In genomic region chr1:212858055-212858460, GRCh38 we compare ENCODE assay signal across 8 cellular contexts. TPM values are rescaled to one million over a fixed set of nuclear protein-coding genes. Genes with fewer than 3 reads are reported as not detected.
DNase-seq lines count a peak whose midpoint lies in the region; ATAC-seq, FAIRE-seq and TF ChIP-seq lines count a peak whose summit lies in the region.

TSS of gene FLVCR1 (plus strand) at chr1:212858275. CDS start at chr1:212858453, 178 bp downstream.

- peak within 1 kb of the TSS; percentile 77 for H2AFZ ChIP-seq in MM.1S (ENCODE audit: low read length)

- TF ChIP-seq CTCF in MM.1S (IDR thresholded peaks at IDR 0.05; ENCODE audit: low read length) = no peak
- TF ChIP-seq CTCF in fibroblast of the aortic adventitia (IDR thresholded peaks at IDR 0.05; ENCODE audit: insufficient read depth, low read length) = no peak
- no peak for TF ChIP-seq CTCF in nephron (IDR thresholded peaks at IDR 0.05; ENCODE audit: unreplicated experiment in 3 of 3)

- H3K79me2 ChIP-seq in MM.1S (ENCODE audit: low read length) = peaks cover 42% of the 10 kb centered on the region

- no peaks in the 10 kb centered on the region for H3K27me3 ChIP-seq in MM.1S (replicated peaks; ENCODE audit: insufficient read depth, low read length)

- H3K27ac ChIP-seq in MM.1S (ENCODE audit: low read length) = peak within 1 kb of the TSS; percentile 52; the same call in 1 of the 2 replicates

- no peaks in the 10 kb centered on the region for H3K27me3 Mint-ChIP-seq in nephron (ENCODE audit: low read depth)

- H3K4me3 Mint-ChIP-seq in nephron = peak within 1 kb of the TSS in 2 of 3 experiments; percentile 89 to 96

- no peaks in the 10 kb centered on the region for H3K9me2 ChIP-seq in MM.1S (replicated peaks; ENCODE audit: insufficient read depth, low read length)

- peak; percentile 95 for FAIRE-seq in G401.6 (lab: Jason Lieb, UNC)

- H3K9ac ChIP-seq in MM.1S (ENCODE audit: low read length) = peak within 1 kb of the TSS; percentile 86

- DNase-seq in HCEC 1CT (peak; percentile 96), MM.1S (peak; percentile 99), SHP77 treated with DMSO at 0.1 percent for 48 hours (lab: John Stamatoyannopoulos, UW) (peak; percentile 94), fibroblast of the aortic adventitia (ENCODE audit: low read depth) (peak; percentile 90)
- peak; percentile 90 for DNase-seq in activated effector memory CD4-positive, alpha-beta T cell treated with Interleukin-2 at 50 U/mL for 16 hours
- peak; percentile 97 for DNase-seq in stimulated activated naive CD8-positive, alpha-beta T cell treated with anti-CD3 and anti-CD28 coated beads, Interleukin-15, Interleukin-2, amounts not matched to agents 100 U/mL and 50 U/mL, for 24 hours

- H4K20me1 ChIP-seq in MM.1S (ENCODE audit: insufficient read depth, low read length) = no peaks in the 10 kb centered on the region

- H3K36me3 ChIP-seq in MM.1S (replicated peaks; ENCODE audit: insufficient read depth, low read length) = no peaks in the 10 kb centered on the region

- no peaks in the 10 kb centered on the region for H3K9me3 Mint-ChIP-seq in nephron

- peak within 1 kb of the TSS; percentile 95 to 98 (median 96) for H3K27ac Mint-ChIP-seq in nephron

- ATAC-seq in stimulated activated naive CD8-positive, alpha-beta T cell treated with anti-CD3 and anti-CD28 coated beads, Interleukin-15, Interleukin-2, amounts not matched to agents 100 U/mL and 50 U/mL, for 24 hours = peak; percentile 99

- H3F3A ChIP-seq in MM.1S (ENCODE audit: insufficient read depth, low read length) = peaks cover 7% of the 10 kb centered on the region; the same call in 1 of the 2 replicates

- H3K4me2 ChIP-seq in MM.1S (ENCODE audit: low read depth, low read length) = peak within 1 kb of the TSS; percentile 95

- peak within 1 kb of the TSS; percentile 71 for H3K4me3 ChIP-seq in MM.1S (ENCODE audit: low read length)
- H3K4me3 ChIP-seq in fibroblast of the aortic adventitia (ENCODE audit: low read depth, low read length) = peak within 1 kb of the TSS; percentile 83

- H3K4me1 ChIP-seq in MM.1S (ENCODE audit: low read length) = peaks cover 14% of the 10 kb centered on the region

- H3K9me3 ChIP-seq in MM.1S (replicated peaks; ENCODE audit: insufficient read depth, low read length) = no peaks in the 10 kb centered on the region

- peaks cover 13% of the 10 kb centered on the region for H3K36me3 Mint-ChIP-seq in nephron (ENCODE audit: low read depth)

- peaks cover 11% of the 10 kb centered on the region for H3K4me1 Mint-ChIP-seq in nephron

RNA-seq across cellular contexts. Expression of gene FLVCR1, which starts in this region (rescaled TPM):
- 5.8 and 6.3 TPM in 2 replicates for total RNA-seq in fibroblast of the aortic adventitia (ENCODE audit: low replicate concordance)

Comparison
In these comparisons a context has a peak if more than half of its experiments do, and no peak if none do; other contexts are left out.
1. Peak in every context shown above with its lines: DNase-seq, ATAC-seq, H3K4me3 ChIP-seq and H3K27ac ChIP-seq.